In the genomic region with DNA sequence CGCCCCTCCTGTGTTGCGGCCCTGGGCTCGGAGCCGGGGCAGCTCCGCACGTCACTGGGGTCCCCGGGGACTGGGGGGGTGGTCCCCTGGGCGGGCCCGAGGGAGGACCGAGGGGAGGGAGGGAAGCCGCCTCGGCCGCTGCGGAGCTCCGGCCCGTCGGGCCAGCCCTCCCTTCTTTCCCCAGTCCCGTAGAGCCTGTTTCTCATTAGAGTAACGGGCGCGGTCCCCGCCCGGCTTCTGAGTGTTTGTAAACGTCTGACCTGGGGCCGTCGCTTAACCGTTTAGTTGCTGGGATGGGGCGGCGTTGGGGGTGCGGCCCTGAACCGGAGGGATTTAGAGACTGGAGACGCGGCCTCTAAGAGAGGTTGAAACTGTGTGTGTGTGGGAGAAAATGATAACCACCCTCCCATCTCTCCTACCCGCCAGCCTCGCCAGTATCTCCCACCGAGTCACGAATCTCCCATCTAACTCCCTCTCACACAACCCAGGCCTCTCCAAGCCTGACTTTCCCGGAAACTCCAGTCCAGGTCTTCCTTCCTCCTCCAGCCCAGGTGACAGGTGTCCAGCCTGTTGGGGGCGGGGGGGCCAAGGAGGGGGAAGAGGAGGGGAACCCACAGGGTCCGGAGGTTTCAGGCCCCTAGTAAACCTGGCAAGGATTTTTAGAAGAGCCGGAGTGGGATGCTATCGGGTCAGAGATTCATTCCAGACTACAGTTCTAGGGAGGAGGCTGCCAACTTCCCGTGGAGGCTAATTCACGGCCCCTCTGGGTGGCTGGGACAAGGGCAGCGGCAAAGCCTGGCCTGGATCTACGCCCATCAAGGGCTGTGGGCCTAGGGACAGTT, we compare ENCODE assay signal across 1 cellular context.
TF ChIP-seq lines count a peak whose summit lies in the region.

No MANE protein-coding gene starts in this region.

TF ChIP-seq in HepG2, 621 proteins besides CTCF, POLR2A, EP300 and RAD21 (continued from another document and continues in another):
- TF ChIP-seq, protein P1, sequence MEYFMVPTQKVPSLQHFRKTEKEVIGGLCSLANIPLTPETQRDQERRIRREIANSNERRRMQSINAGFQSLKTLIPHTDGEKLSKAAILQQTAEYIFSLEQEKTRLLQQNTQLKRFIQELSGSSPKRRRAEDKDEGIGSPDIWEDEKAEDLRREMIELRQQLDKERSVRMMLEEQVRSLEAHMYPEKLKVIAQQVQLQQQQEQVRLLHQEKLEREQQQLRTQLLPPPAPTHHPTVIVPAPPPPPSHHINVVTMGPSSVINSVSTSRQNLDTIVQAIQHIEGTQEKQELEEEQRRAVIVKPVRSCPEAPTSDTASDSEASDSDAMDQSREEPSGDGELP (IDR thresholded peaks at IDR 0.05; ENCODE audit: borderline replicate concordance, low read depth), result peak; percentile 94
- TF ChIP-seq BORCS8-MEF2B (CRISPR knock-in tag; IDR thresholded peaks at IDR 0.05) (peak; percentile 71; the same call in 1 of the 2 replicates), ATF7 (IDR thresholded peaks at IDR 0.05) (no peak), ATF7 (CRISPR knock-in tag; IDR thresholded peaks at IDR 0.05) (peak; percentile 47; the same call in 1 of the 2 replicates), SAP130 (CRISPR knock-in tag; IDR thresholded peaks at IDR 0.05; ENCODE audit: low read depth) (peak; percentile 72), ZSCAN21 (CRISPR knock-in tag; IDR thresholded peaks at IDR 0.05; ENCODE audit: borderline replicate concordance) (peak; percentile 87), ISX (CRISPR knock-in tag; conservative IDR thresholded peaks at IDR 0.05) (no peak), KLF16 (CRISPR knock-in tag; IDR thresholded peaks at IDR 0.05) (0 out of 4 replicates have a peak, but pooled peaks of 1 of the 2 experiments have one; percentile 37), PTBP1 (IDR thresholded peaks at IDR 0.05; ENCODE audit: low read depth, low read length, poor library complexity, severe bottlenecking) (peak; percentile 92), ZNF12 (CRISPR knock-in tag; IDR thresholded peaks at IDR 0.05) (peak; percentile 7; the same call in 1 of the 2 replicates), MIER2 (CRISPR knock-in tag; IDR thresholded peaks at IDR 0.05) (no peak), ZNF468 (CRISPR knock-in tag; IDR thresholded peaks at IDR 0.05) (peak; percentile 76; the same call in 1 of the 2 replicates), ZBTB38 (CRISPR knock-in tag; IDR thresholded peaks at IDR 0.05) (peak; percentile 15; the same call in 1 of the 2 replicates), ZNF776 (CRISPR knock-in tag; IDR thresholded peaks at IDR 0.05) (peak; percentile 57; the same call in 1 of the 2 replicates), ZNF446 (CRISPR knock-in tag; IDR thresholded peaks at IDR 0.05) (peak; percentile 79; the same call in 1 of the 2 replicates), ZBTB3 (CRISPR knock-in tag; IDR thresholded peaks at IDR 0.05; ENCODE audit: borderline replicate concordance, low read depth) (no peak), SIX1 (CRISPR knock-in tag; IDR thresholded peaks at IDR 0.05; ENCODE audit: borderline replicate concordance) (no peak), ELF4 (CRISPR knock-in tag; IDR thresholded peaks at IDR 0.05; ENCODE audit: borderline replicate concordance) (0 out of 2 replicates have a peak, but pooled peaks have one; percentile 31), NFE2L1 (CRISPR knock-in tag; IDR thresholded peaks at IDR 0.05; ENCODE audit: borderline replicate concordance) (0 out of 2 replicates have a peak, but pooled peaks have one; percentile 77), ZNF3 (CRISPR knock-in tag; IDR thresholded peaks at IDR 0.05) (no peak), ZNF652 (CRISPR knock-in tag; IDR thresholded peaks at IDR 0.05; ENCODE audit: borderline replicate concordance, low read depth) (peak; percentile 98), MEF2D (CRISPR knock-in tag; IDR thresholded peaks at IDR 0.05) (peak; percentile 81), ZNF235 (CRISPR knock-in tag; IDR thresholded peaks at IDR 0.05; ENCODE audit: borderline replicate concordance) (0 out of 2 replicates have a peak, but pooled peaks have one; percentile 78), ZMYM3 (CRISPR knock-in tag; IDR thresholded peaks at IDR 0.05) (peak; percentile 45; the same call in 1 of the 2 replicates), SIN3A (IDR thresholded peaks at IDR 0.05; ENCODE audit: borderline replicate concordance, low read depth, low read length) (peak; percentile 88; the same call in 1 of the 2 replicates), SP1 (IDR thresholded peaks at IDR 0.05) (no peak), SP1 (CRISPR knock-in tag; IDR thresholded peaks at IDR 0.05) (peak; percentile 38; the same call in 1 of the 2 replicates), CENPT (CRISPR knock-in tag; IDR thresholded peaks at IDR 0.05; ENCODE audit: low read depth) (no peak), ZNF605 (CRISPR knock-in tag; IDR thresholded peaks at IDR 0.05) (peak; percentile 74; the same call in 1 of the 2 replicates)
- TF ChIP-seq, protein P2, sequence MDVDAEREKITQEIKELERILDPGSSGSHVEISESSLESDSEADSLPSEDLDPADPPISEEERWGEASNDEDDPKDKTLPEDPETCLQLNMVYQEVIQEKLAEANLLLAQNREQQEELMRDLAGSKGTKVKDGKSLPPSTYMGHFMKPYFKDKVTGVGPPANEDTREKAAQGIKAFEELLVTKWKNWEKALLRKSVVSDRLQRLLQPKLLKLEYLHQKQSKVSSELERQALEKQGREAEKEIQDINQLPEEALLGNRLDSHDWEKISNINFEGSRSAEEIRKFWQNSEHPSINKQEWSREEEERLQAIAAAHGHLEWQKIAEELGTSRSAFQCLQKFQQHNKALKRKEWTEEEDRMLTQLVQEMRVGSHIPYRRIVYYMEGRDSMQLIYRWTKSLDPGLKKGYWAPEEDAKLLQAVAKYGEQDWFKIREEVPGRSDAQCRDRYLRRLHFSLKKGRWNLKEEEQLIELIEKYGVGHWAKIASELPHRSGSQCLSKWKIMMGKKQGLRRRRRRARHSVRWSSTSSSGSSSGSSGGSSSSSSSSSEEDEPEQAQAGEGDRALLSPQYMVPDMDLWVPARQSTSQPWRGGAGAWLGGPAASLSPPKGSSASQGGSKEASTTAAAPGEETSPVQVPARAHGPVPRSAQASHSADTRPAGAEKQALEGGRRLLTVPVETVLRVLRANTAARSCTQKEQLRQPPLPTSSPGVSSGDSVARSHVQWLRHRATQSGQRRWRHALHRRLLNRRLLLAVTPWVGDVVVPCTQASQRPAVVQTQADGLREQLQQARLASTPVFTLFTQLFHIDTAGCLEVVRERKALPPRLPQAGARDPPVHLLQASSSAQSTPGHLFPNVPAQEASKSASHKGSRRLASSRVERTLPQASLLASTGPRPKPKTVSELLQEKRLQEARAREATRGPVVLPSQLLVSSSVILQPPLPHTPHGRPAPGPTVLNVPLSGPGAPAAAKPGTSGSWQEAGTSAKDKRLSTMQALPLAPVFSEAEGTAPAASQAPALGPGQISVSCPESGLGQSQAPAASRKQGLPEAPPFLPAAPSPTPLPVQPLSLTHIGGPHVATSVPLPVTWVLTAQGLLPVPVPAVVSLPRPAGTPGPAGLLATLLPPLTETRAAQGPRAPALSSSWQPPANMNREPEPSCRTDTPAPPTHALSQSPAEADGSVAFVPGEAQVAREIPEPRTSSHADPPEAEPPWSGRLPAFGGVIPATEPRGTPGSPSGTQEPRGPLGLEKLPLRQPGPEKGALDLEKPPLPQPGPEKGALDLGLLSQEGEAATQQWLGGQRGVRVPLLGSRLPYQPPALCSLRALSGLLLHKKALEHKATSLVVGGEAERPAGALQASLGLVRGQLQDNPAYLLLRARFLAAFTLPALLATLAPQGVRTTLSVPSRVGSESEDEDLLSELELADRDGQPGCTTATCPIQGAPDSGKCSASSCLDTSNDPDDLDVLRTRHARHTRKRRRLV (CRISPR knock-in tag; IDR thresholded peaks at IDR 0.05), result 0 out of 2 replicates have a peak, but pooled peaks have one; percentile 49
- TF ChIP-seq, protein P3, sequence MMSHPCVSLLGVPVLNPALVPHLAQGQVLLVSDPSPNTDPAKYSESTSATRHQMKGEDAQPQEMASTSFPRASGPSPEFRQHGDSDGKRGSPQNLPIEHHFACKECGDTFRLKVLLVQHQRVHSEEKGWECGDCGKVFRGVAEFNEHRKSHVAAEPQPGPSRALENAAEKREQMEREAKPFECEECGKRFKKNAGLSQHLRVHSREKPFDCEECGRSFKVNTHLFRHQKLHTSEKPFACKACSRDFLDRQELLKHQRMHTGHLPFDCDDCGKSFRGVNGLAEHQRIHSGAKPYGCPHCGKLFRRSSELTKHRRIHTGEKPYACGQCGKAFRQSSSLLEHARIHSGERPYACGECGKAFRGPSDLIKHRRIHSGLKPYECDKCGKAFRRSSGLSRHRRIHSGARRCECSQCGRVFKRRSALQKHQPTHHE (CRISPR knock-in tag; IDR thresholded peaks at IDR 0.05; ENCODE audit: borderline replicate concordance), result peak; percentile 54; the same call in 1 of the 2 replicates
- TF ChIP-seq, protein P4, sequence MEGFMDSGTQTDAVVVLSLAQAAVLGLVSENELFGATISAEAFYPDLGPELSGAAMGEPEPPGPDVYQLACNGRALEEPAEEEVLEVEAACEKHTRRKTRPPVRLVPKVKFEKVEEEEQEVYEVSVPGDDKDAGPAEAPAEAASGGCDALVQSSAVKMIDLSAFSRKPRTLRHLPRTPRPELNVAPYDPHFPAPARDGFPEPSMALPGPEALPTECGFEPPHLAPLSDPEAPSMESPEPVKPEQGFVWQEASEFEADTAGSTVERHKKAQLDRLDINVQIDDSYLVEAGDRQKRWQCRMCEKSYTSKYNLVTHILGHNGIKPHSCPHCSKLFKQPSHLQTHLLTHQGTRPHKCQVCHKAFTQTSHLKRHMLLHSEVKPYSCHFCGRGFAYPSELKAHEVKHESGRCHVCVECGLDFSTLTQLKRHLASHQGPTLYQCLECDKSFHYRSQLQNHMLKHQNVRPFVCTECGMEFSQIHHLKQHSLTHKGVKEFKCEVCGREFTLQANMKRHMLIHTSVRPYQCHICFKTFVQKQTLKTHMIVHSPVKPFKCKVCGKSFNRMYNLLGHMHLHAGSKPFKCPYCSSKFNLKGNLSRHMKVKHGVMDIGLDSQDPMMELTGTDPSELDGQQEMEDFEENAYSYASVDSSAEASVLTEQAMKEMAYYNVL (CRISPR knock-in tag; IDR thresholded peaks at IDR 0.05; ENCODE audit: borderline replicate concordance), result peak; percentile 74; the same call in 1 of the 2 replicates
- TF ChIP-seq, protein P5, sequence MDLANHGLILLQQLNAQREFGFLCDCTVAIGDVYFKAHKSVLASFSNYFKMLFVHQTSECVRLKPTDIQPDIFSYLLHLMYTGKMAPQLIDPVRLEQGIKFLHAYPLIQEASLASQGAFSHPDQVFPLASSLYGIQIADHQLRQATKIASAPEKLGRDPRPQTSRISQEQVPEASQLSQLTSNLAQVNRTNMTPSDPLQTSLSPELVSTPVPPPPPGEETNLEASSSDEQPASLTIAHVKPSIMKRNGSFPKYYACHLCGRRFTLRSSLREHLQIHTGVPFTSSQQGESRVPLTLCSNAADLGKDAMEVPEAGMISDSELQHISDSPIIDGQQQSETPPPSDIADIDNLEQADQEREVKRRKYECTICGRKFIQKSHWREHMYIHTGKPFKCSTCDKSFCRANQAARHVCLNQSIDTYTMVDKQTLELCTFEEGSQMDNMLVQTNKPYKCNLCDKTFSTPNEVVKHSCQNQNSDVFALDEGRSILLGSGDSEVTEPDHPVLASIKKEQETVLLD (CRISPR knock-in tag; IDR thresholded peaks at IDR 0.05; ENCODE audit: low read depth), result no peak
- TF ChIP-seq, protein P6, sequence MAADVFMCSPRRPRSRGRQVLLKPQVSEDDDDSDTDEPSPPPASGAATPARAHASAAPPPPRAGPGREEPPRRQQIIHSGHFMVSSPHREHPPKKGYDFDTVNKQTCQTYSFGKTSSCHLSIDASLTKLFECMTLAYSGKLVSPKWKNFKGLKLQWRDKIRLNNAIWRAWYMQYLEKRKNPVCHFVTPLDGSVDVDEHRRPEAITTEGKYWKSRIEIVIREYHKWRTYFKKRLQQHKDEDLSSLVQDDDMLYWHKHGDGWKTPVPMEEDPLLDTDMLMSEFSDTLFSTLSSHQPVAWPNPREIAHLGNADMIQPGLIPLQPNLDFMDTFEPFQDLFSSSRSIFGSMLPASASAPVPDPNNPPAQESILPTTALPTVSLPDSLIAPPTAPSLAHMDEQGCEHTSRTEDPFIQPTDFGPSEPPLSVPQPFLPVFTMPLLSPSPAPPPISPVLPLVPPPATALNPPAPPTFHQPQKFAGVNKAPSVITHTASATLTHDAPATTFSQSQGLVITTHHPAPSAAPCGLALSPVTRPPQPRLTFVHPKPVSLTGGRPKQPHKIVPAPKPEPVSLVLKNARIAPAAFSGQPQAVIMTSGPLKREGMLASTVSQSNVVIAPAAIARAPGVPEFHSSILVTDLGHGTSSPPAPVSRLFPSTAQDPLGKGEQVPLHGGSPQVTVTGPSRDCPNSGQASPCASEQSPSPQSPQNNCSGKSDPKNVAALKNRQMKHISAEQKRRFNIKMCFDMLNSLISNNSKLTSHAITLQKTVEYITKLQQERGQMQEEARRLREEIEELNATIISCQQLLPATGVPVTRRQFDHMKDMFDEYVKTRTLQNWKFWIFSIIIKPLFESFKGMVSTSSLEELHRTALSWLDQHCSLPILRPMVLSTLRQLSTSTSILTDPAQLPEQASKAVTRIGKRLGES (CRISPR knock-in tag; IDR thresholded peaks at IDR 0.05; ENCODE audit: borderline replicate concordance), result no peak
- TF ChIP-seq, protein P7, sequence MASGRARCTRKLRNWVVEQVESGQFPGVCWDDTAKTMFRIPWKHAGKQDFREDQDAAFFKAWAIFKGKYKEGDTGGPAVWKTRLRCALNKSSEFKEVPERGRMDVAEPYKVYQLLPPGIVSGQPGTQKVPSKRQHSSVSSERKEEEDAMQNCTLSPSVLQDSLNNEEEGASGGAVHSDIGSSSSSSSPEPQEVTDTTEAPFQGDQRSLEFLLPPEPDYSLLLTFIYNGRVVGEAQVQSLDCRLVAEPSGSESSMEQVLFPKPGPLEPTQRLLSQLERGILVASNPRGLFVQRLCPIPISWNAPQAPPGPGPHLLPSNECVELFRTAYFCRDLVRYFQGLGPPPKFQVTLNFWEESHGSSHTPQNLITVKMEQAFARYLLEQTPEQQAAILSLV (CRISPR knock-in tag; IDR thresholded peaks at IDR 0.05; ENCODE audit: borderline replicate concordance), result 0 out of 2 replicates have a peak, but pooled peaks have one; percentile 54
